Comparison of ENCODE assay signal across 2 cellular contexts in the genomic region with DNA sequence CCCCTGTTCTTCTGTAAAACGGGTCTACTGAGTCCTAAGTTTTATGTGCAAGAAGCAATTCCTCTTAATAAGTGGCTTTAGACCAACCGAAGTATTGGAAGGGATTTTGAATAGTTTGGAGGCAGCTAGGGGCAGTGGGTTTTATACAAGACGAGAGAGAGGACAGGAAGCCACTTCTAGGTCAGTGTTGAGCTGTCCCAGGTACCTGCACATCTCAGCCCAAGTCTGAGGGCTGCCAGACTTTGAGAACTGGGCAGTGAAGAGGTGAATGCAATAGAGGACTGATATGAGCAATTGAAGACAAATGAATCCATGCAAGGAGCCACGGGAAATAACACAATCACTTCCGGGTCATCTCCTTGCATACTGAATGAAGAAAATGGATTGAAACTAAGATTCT.
TF ChIP-seq lines count a peak whose summit lies in the region.

No MANE protein-coding gene starts in this region.

TF ChIP-seq in SK-N-SH, 30 proteins besides CTCF, POLR2A, EP300 and RAD21 (continued from another document):
- TF ChIP-seq REST (IDR thresholded peaks at IDR 0.05; ENCODE audit: low read depth, low read length) (peak; percentile 81; the same call in 1 of the 2 replicates), ZBTB33 (IDR thresholded peaks at IDR 0.05; ENCODE audit: borderline replicate concordance, low read depth) (no peak)
TF ChIP-seq in SK-N-SH: peak in this region for 1.

TF ChIP-seq in SK-N-SH treated with all-trans-retinoic acid at 6 μM for 48 hours, 23 proteins besides CTCF, POLR2A, EP300 and RAD21 (continued from another document):
- TF ChIP-seq CSRNP3 (CRISPR knock-in tag; IDR thresholded peaks at IDR 0.05) (no peak), ESRRG (CRISPR knock-in tag; IDR thresholded peaks at IDR 0.05) (no peak), ZFP30 (CRISPR knock-in tag; IDR thresholded peaks at IDR 0.05) (no peak), PPARA (CRISPR knock-in tag; IDR thresholded peaks at IDR 0.05; ENCODE audit: borderline replicate concordance) (no peak)
- TF ChIP-seq, protein P1, sequence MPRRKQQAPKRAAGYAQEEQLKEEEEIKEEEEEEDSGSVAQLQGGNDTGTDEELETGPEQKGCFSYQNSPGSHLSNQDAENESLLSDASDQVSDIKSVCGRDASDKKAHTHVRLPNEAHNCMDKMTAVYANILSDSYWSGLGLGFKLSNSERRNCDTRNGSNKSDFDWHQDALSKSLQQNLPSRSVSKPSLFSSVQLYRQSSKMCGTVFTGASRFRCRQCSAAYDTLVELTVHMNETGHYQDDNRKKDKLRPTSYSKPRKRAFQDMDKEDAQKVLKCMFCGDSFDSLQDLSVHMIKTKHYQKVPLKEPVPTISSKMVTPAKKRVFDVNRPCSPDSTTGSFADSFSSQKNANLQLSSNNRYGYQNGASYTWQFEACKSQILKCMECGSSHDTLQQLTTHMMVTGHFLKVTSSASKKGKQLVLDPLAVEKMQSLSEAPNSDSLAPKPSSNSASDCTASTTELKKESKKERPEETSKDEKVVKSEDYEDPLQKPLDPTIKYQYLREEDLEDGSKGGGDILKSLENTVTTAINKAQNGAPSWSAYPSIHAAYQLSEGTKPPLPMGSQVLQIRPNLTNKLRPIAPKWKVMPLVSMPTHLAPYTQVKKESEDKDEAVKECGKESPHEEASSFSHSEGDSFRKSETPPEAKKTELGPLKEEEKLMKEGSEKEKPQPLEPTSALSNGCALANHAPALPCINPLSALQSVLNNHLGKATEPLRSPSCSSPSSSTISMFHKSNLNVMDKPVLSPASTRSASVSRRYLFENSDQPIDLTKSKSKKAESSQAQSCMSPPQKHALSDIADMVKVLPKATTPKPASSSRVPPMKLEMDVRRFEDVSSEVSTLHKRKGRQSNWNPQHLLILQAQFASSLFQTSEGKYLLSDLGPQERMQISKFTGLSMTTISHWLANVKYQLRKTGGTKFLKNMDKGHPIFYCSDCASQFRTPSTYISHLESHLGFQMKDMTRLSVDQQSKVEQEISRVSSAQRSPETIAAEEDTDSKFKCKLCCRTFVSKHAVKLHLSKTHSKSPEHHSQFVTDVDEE (CRISPR knock-in tag; IDR thresholded peaks at IDR 0.05): no peak
